ENCODE assay signal across 18 cellular contexts in the genomic region with DNA sequence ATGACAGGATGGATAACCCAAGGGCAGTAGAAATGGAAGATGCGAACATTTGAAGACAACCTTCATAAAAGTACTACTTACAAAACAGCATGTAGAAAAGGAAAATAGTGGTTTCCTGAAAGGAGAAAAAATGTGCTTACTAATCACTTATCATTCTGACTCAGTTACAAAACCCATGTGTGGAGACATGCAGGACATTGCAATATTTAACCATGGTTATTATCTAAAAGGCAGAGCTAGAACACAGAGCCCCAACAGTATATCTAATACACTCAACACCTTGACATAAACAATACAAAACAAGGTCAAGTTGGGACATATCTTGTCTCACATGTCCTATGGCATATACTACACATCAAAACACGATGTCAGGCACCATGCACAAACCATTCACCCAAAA. TPM values are rescaled to one million over a fixed set of nuclear protein-coding genes. Genes with fewer than 3 reads are reported as not detected.
DNase-seq lines count a peak whose midpoint lies in the region; ATAC-seq and TF ChIP-seq lines count a peak whose summit lies in the region.
"Had no signal": no experiment of that assay in that cellular context is flagged by ENCODE, and none has a peak within 500 bp of the region (broad histone marks: within the 10 kb centered on the region; RNA-seq: fewer than 3 reads in every experiment).

No MANE protein-coding gene starts in this region.

- DNase-seq in A673 (ENCODE audit: low spot score) (no peak), HCEC 1CT (peak; percentile 4), adipocyte (ENCODE audit: low read depth) (peak; percentile 35), fibroblast of pulmonary artery (ENCODE audit: low read depth) (peak; percentile 73), ecto neural progenitor cell (ENCODE audit: low spot score) (no peak), occipital lobe (lab: John Stamatoyannopoulos, UW) (no peak)
- no peak for DNase-seq in activated CD4-positive, alpha-beta memory T cell treated with anti-CD3 and anti-CD28 coated beads for 36 hours
- DNase-seq: activated CD4-positive, alpha-beta T cell treated with anti-CD3 and anti-CD28 coated beads, Interleukin-2, amount 50 U/mL, for 4 hours; activated T-cell treated with anti-CD3 and anti-CD28 coated beads, Interleukin-2, amount 50 U/mL, for 4 hours; amygdala; Caco-2; lower lobe of right lung; naive B cell; NCI-H1105; SJCRH30; stimulated activated naive CD8-positive, alpha-beta T cell treated with anti-CD3 and anti-CD28 coated beads, Interleukin-15, Interleukin-2, amounts not matched to agents 100 U/mL and 50 U/mL, for 24 hours had no signal

- no peak overlapping the region for H3K9ac ChIP-seq in adipocyte (ENCODE audit: low read length)

- H3K9me3 Mint-ChIP-seq in activated CD4-positive, alpha-beta memory T cell treated with anti-CD3 and anti-CD28 coated beads for 36 hours: peaks cover 2% of the 10 kb centered on the region
- H3K9me3 Mint-ChIP-seq: activated T-cell treated with anti-CD3 and anti-CD28 coated beads, Interleukin-2, amount 50 U/mL, for 4 hours had no signal

- CTCF ChIA-PET in A673 (lab: Charles Lee): no interaction called here
- CTCF ChIA-PET in activated CD4-positive, alpha-beta memory T cell treated with anti-CD3 and anti-CD28 coated beads for 36 hours (lab: Charles Lee): no interaction called here

- H3K27me3 ChIP-seq in A673 (replicated peaks; ENCODE audit: insufficient read depth, low read depth, low read length, poor library complexity) (no peaks in the 10 kb centered on the region), adipocyte (replicated peaks; ENCODE audit: control insufficient read depth, insufficient read depth, low read length) (no peaks in the 10 kb centered on the region)
- H3K27me3 ChIP-seq: SJCRH30 had no signal

- no peak for TF ChIP-seq CTCF in A673 (conservative IDR thresholded peaks at IDR 0.05; ENCODE audit: low read depth, low read length)
- TF ChIP-seq CTCF in fibroblast of pulmonary artery (IDR thresholded peaks at IDR 0.05; ENCODE audit: low read length, missing control alignments): no peak

- no peak for ATAC-seq in HG03280 (IDR thresholded peaks at IDR 0.05; ENCODE audit: unreplicated experiment)
- ATAC-seq: activated T-cell treated with anti-CD3 and anti-CD28 coated beads, Interleukin-2, amount 50 U/mL, for 4 hours; lower lobe of right lung; stimulated activated naive CD8-positive, alpha-beta T cell treated with anti-CD3 and anti-CD28 coated beads, Interleukin-15, Interleukin-2, amounts not matched to agents 100 U/mL and 50 U/mL, for 24 hours had no signal

- no peak overlapping the region for H3K27ac ChIP-seq in A673 (ENCODE audit: low read depth, low read length, poor library complexity, severe bottlenecking)
- H3K27ac ChIP-seq: coronary artery, lower lobe of right lung, SJCRH30 had no signal

- intact Hi-C loops in A673 (cut with micrococcal nuclease; ENCODE audit: unreplicated experiment): no loop called here
- intact Hi-C loops in activated CD4-positive, alpha-beta memory T cell treated with anti-CD3 and anti-CD28 coated beads for 36 hours (cut with micrococcal nuclease): no loop called here

- BruUV-seq in A673 (replicated peaks; lab: Mats Ljungman, UMichigan): TSS peak; percentile 2

- H3K27me3 Mint-ChIP-seq in activated CD4-positive, alpha-beta memory T cell treated with anti-CD3 and anti-CD28 coated beads for 36 hours: no peaks in the 10 kb centered on the region
- H3K27me3 Mint-ChIP-seq: naive B cell had no signal

- no peak overlapping the region for H3K27ac Mint-ChIP-seq in activated CD4-positive, alpha-beta memory T cell treated with anti-CD3 and anti-CD28 coated beads for 36 hours

- no peaks in the 10 kb centered on the region for H3K4me1 ChIP-seq in A673 (ENCODE audit: insufficient read depth, low read length, poor library complexity, severe bottlenecking)
- peaks cover 9% of the 10 kb centered on the region for H3K4me1 ChIP-seq in adipocyte (ENCODE audit: control insufficient read depth, insufficient read depth, low read length)
- H3K4me1 ChIP-seq: Caco-2, lower lobe of right lung, SJCRH30 had no signal

- POLR2A ChIA-PET in A673 (lab: Charles Lee; ENCODE audit: low non-redundant PET): no interaction called here
- POLR2A ChIA-PET in activated CD4-positive, alpha-beta memory T cell treated with anti-CD3 and anti-CD28 coated beads for 36 hours (lab: Charles Lee): no interaction called here

- H3K4me1 Mint-ChIP-seq in activated CD4-positive, alpha-beta memory T cell treated with anti-CD3 and anti-CD28 coated beads for 36 hours (ENCODE audit: low read depth): peaks cover 16% of the 10 kb centered on the region
- H3K4me1 Mint-ChIP-seq: naive B cell had no signal

- H3K36me3 ChIP-seq in A673 (ENCODE audit: insufficient read depth, low read length, poor library complexity, severe bottlenecking): peaks cover 5% of the 10 kb centered on the region
- peaks cover 8% of the 10 kb centered on the region for H3K36me3 ChIP-seq in adipocyte (ENCODE audit: control insufficient read depth, insufficient read depth, low read length, severe bottlenecking)

- H3K4me3 Mint-ChIP-seq in activated CD4-positive, alpha-beta memory T cell treated with anti-CD3 and anti-CD28 coated beads for 36 hours: no peak overlapping the region
- H3K4me3 Mint-ChIP-seq: activated T-cell treated with anti-CD3 and anti-CD28 coated beads, Interleukin-2, amount 50 U/mL, for 4 hours; naive B cell had no signal

- H3K4me3 ChIP-seq in A673 (ENCODE audit: low read depth, low read length, poor library complexity, severe bottlenecking): no peak overlapping the region
- no peak overlapping the region for H3K4me3 ChIP-seq in adipocyte (ENCODE audit: low read length)
- no peak overlapping the region for H3K4me3 ChIP-seq in fibroblast of pulmonary artery (replicated peaks; ENCODE audit: low read depth, low read length)
- H3K4me3 ChIP-seq: coronary artery, lower lobe of right lung, SJCRH30 had no signal

- H3K36me3 Mint-ChIP-seq in activated CD4-positive, alpha-beta memory T cell treated with anti-CD3 and anti-CD28 coated beads for 36 hours: peaks cover 4% of the 10 kb centered on the region
- H3K36me3 Mint-ChIP-seq: naive B cell had no signal

- H3K9me3 ChIP-seq in A673 (ENCODE audit: low read depth, low read length, poor library complexity, severe bottlenecking) (no peaks in the 10 kb centered on the region), adipocyte (ENCODE audit: control insufficient read depth, low read length) (no peaks in the 10 kb centered on the region)
- H3K9me3 ChIP-seq: Caco-2, lower lobe of right lung, SJCRH30 had no signal

RNA-seq across cellular contexts. Expression of a gene that starts 55.9 kb away (rescaled TPM):
- total RNA-seq in A673 (2021): 154 and 179 TPM in 2 replicates
- 100 to 1,000 TPM; 121 to 124 TPM for total RNA-seq in activated CD4-positive, alpha-beta memory T cell treated with anti-CD3 and anti-CD28 coated beads for 36 hours
- 185 TPM for total RNA-seq in occipital lobe

Comparison
In these comparisons a context has a peak if more than half of its experiments do, and no peak if none do; other contexts are left out.
1. DNase-seq: peak in HCEC 1CT (single experiment), adipocyte (single experiment) and fibroblast of pulmonary artery (single experiment); none in A673 (single experiment), activated CD4-positive, alpha-beta memory T cell treated with anti-CD3 and anti-CD28 coated beads for 36 hours (single experiment), ecto neural progenitor cell (single experiment) and occipital lobe (single experiment).